ENCODE assay signal across 7 cellular contexts in genomic region chr5:139393497-139394122, GRCh38. TPM values are rescaled to one million over a fixed set of nuclear protein-coding genes. Genes with fewer than 3 reads are reported as not detected.
DNase-seq lines count a peak whose midpoint lies in the region; TF ChIP-seq lines count a peak whose summit lies in the region.
"Had no signal": no experiment of that assay in that cellular context is flagged by ENCODE, and none has a peak within 500 bp of the region (broad histone marks: within the 10 kb centered on the region; RNA-seq: fewer than 3 reads in every experiment).

No MANE protein-coding gene starts in this region.

- CTCF ChIA-PET in activated CD4-positive, alpha-beta memory T cell treated with anti-CD3 and anti-CD28 coated beads, Interleukin-2, amount 10 ng/mL, durations not matched to agents 7 days and 5 days (lab: Charles Lee): interaction anchor here (0.6 to 5.2 kb wide), 9 partner anchors 9 to 168 kb away, joined by 3 to 26 read pairs (median 4); partner anchors contain the start of genes PAIP2, SPATA24 and STING1

- H3K9me2 ChIP-seq in DOHH2 (replicated peaks; ENCODE audit: control insufficient read depth, low read length): no peaks in the 10 kb centered on the region

- peak overlapping the region; percentile 90 for H3K27ac Mint-ChIP-seq in activated CD4-positive, alpha-beta memory T cell treated with anti-CD3 and anti-CD28 coated beads, Interleukin-2, amount 10 ng/mL, durations not matched to agents 7 days and 5 days

- peak; percentile 39 for DNase-seq in activated CD4-positive, alpha-beta memory T cell treated with anti-CD3 and anti-CD28 coated beads, Interleukin-2, amount 10 ng/mL, durations not matched to agents 7 days and 5 days
- DNase-seq in SW 1271 (lab: John Stamatoyannopoulos, UW): no peak
- no peak for DNase-seq in mesenteric fat pad (ENCODE audit: low spot score)
- DNase-seq in NCI-H146 (lab: John Stamatoyannopoulos, UW): no peak

- H3K27ac ChIP-seq in DOHH2 (ENCODE audit: low read depth, low read length): peak overlapping the region; percentile 99
- H3K27ac ChIP-seq in muscle layer of colon (ENCODE audit: low read depth, low read length): no peak overlapping the region

- no peaks in the 10 kb centered on the region for H3K9me3 Mint-ChIP-seq in activated CD4-positive, alpha-beta memory T cell treated with anti-CD3 and anti-CD28 coated beads, Interleukin-2, amount 10 ng/mL, durations not matched to agents 7 days and 5 days

- TF ChIP-seq CTCF in DOHH2 (IDR thresholded peaks at IDR 0.05; ENCODE audit: low read depth, low read length, poor library complexity, severe bottlenecking): no peak

- peaks cover 21% of the 10 kb centered on the region for H3F3A ChIP-seq in DOHH2 (ENCODE audit: control insufficient read depth, insufficient read depth)

- POLR2A ChIA-PET in activated CD4-positive, alpha-beta memory T cell treated with anti-CD3 and anti-CD28 coated beads, Interleukin-2, amount 10 ng/mL, durations not matched to agents 7 days and 5 days (lab: Charles Lee): interaction anchor here (0.6 to 10.9 kb wide), 12 partner anchors 10 to 182 kb away, joined by 3 to 122 read pairs (median 10); partner anchors contain the start of genes DNAJC18, MATR3, PAIP2 and SPATA24

- H3K36me3 Mint-ChIP-seq in activated CD4-positive, alpha-beta memory T cell treated with anti-CD3 and anti-CD28 coated beads, Interleukin-2, amount 10 ng/mL, durations not matched to agents 7 days and 5 days (ENCODE audit: low read depth): peaks cover 27% of the 10 kb centered on the region

- H3K36me3 ChIP-seq in DOHH2 (ENCODE audit: control insufficient read depth, low read length) (peaks cover 69% of the 10 kb centered on the region), muscle layer of colon (ENCODE audit: insufficient read depth, low read length) (no peaks in the 10 kb centered on the region)

- H3K4me3 ChIP-seq in DOHH2 (ENCODE audit: low read length) (peak overlapping the region; percentile 99), muscle layer of colon (ENCODE audit: low read depth in 1 of 2, low read length in 2 of 2) (peak overlapping the region; percentile 45 to 54)

- H3K4me2 ChIP-seq in DOHH2 (ENCODE audit: low read length): peak overlapping the region; percentile 99

- H3K27me3 ChIP-seq in DOHH2 (ENCODE audit: control insufficient read depth, low read length): no peaks in the 10 kb centered on the region
- H3K27me3 ChIP-seq in muscle layer of colon (ENCODE audit: control insufficient read depth in 1 of 2, insufficient read depth in 2 of 2, low read length in 2 of 2): peaks cover 24 to 51% of the 10 kb centered on the region in 2 donors

- H3K9me3 ChIP-seq in DOHH2 (ENCODE audit: control insufficient read depth, insufficient read depth, low read length): no peaks in the 10 kb centered on the region
- H3K9me3 ChIP-seq in muscle layer of colon (ENCODE audit: low read length): no peaks in the 10 kb centered on the region

- H4K20me1 ChIP-seq in DOHH2 (ENCODE audit: control insufficient read depth, insufficient read depth, low read depth, low read length): no peaks in the 10 kb centered on the region

- H3K79me2 ChIP-seq in DOHH2 (ENCODE audit: control insufficient read depth, low read length): peaks cover 73% of the 10 kb centered on the region

- H3K4me1 Mint-ChIP-seq in activated CD4-positive, alpha-beta memory T cell treated with anti-CD3 and anti-CD28 coated beads, Interleukin-2, amount 10 ng/mL, durations not matched to agents 7 days and 5 days: peaks cover 63% of the 10 kb centered on the region

- no peak overlapping the region for H3K9ac ChIP-seq in muscle layer of colon (ENCODE audit: low read length)

- no peaks in the 10 kb centered on the region for H3K27me3 Mint-ChIP-seq in activated CD4-positive, alpha-beta memory T cell treated with anti-CD3 and anti-CD28 coated beads, Interleukin-2, amount 10 ng/mL, durations not matched to agents 7 days and 5 days

- H3K4me1 ChIP-seq in DOHH2 (ENCODE audit: control insufficient read depth, low read length) (peaks cover 65% of the 10 kb centered on the region), muscle layer of colon (ENCODE audit: insufficient read depth, low read length) (peaks cover 5% of the 10 kb centered on the region)

- peak overlapping the region; percentile 99 for H3K4me3 Mint-ChIP-seq in activated CD4-positive, alpha-beta memory T cell treated with anti-CD3 and anti-CD28 coated beads, Interleukin-2, amount 10 ng/mL, durations not matched to agents 7 days and 5 days

RNA-seq across cellular contexts. Expression of gene PROB1, which starts 1.3 kb away (rescaled TPM):
- 1 to 10 TPM; 5.5 TPM for total RNA-seq in activated CD4-positive, alpha-beta memory T cell treated with anti-CD3 and anti-CD28 coated beads, Interleukin-2, amount 10 ng/mL, durations not matched to agents 7 days and 5 days
- 2.1 TPM for total RNA-seq in mesenteric fat pad

RNA-seq across cellular contexts. Expression of gene MZB1, which starts 3.9 kb away (rescaled TPM):
- total RNA-seq in activated CD4-positive, alpha-beta memory T cell treated with anti-CD3 and anti-CD28 coated beads, Interleukin-2, amount 10 ng/mL, durations not matched to agents 7 days and 5 days: 10 to 100 TPM; 48.1 TPM
- total RNA-seq in mesenteric fat pad: 0.61 TPM
- total RNA-seq: temporal lobe had no signal

RNA-seq across cellular contexts. Expression of gene SPATA24, which starts 10.3 kb away (rescaled TPM):
- 1 to 10 TPM; 9.4 to 9.5 TPM for total RNA-seq in activated CD4-positive, alpha-beta memory T cell treated with anti-CD3 and anti-CD28 coated beads, Interleukin-2, amount 10 ng/mL, durations not matched to agents 7 days and 5 days
- 2.0 TPM for total RNA-seq in mesenteric fat pad

RNA-seq across cellular contexts. Expression of gene SLC23A1, which starts 10.5 kb away (rescaled TPM):
- 1 to 10 TPM; 1.0 to 1.8 TPM for total RNA-seq in activated CD4-positive, alpha-beta memory T cell treated with anti-CD3 and anti-CD28 coated beads, Interleukin-2, amount 10 ng/mL, durations not matched to agents 7 days and 5 days
- not detected for total RNA-seq in mesenteric fat pad
- total RNA-seq: temporal lobe had no signal

RNA-seq across cellular contexts. Expression of gene DNAJC18, which starts 45.7 kb away (rescaled TPM):
- 10 to 100 TPM; 16.1 to 17.0 TPM for total RNA-seq in activated CD4-positive, alpha-beta memory T cell treated with anti-CD3 and anti-CD28 coated beads, Interleukin-2, amount 10 ng/mL, durations not matched to agents 7 days and 5 days
- 8.4 TPM for total RNA-seq in mesenteric fat pad

Comparison
In these comparisons a context has a peak if more than half of its experiments do, and no peak if none do; other contexts are left out.
1. RNA of gene MZB1, which starts 3.9 kb away (total RNA-seq): 48.1 TPM in activated CD4-positive, alpha-beta memory T cell treated with anti-CD3 and anti-CD28 coated beads, Interleukin-2, amount 10 ng/mL, durations not matched to agents 7 days and 5 days; 0.61 TPM in mesenteric fat pad (single experiment); every median in the first group is over 10 times any median in the second.